In the genomic region with DNA sequence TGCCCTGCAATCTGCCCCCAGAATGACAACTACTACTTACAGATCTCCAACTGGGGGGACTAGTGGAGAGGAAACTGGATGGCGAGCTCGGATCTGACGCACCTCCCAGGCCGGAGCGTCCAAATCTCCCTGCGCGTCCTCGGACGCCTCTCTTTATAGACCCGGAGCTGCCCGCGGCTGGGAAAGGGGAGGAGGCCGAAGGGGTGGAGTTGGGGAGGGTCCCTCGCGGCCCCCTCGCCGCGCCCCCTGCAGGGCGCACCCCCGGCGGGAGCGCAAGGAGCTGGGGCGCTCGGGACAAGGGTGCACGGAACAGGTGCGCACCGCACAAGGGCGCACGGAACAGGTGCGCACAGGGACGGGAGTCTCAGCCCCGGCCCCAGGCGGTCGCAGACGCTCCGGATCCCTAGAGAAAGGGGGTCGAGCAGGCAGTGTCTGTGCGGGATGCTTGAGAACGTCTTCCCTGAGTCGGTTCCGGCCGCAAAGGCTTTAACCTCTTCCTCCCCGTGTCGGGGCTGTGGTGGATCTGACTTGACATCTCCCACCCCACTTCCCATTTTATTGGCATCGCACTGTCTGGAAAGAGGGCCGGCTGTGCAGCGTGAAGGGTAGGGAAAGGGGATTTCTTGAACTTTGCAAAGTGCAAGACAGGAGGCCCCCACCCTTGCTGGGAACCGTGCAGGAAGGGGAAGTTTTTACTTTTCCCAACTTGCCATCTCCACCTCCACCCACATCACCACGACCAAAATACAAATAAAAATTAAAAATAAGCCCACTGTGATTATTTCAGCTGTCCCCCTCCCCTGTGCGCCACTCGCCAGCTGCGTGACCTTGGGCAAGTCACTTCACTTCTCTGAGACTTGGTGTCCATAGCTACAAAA, we compare ENCODE assay signal across 8 cellular contexts. TPM values are rescaled to one million over a fixed set of nuclear protein-coding genes. Genes with fewer than 3 reads are reported as not detected.
DNase-seq lines count a peak whose midpoint lies in the region; ATAC-seq and TF ChIP-seq lines count a peak whose summit lies in the region.

A gene (minus strand): TSS at position 128 of the 878 bp plus-strand sequence. CDS start 18,776 bp downstream, outside the sequence.

- H3K4me1 Mint-ChIP-seq in T-helper 2 cell treated with Interferon-gamma antibody and Interleukin-4, amounts not matched to agents 5 μg/mL and 100 μg/mL, for 36 hours (ENCODE audit: low read depth): peaks cover 6% of the 10 kb centered on the region
- H3K4me1 Mint-ChIP-seq in glutamatergic neuron (ENCODE audit: low read depth, unreplicated experiment): peaks cover 3% of the 10 kb centered on the region

- peaks cover 15% of the 10 kb centered on the region for H3K4me1 ChIP-seq in psoas muscle

- H3K9me3 Mint-ChIP-seq in T-helper 2 cell treated with Interferon-gamma antibody and Interleukin-4, amounts not matched to agents 5 μg/mL and 100 μg/mL, for 36 hours: no peaks in the 10 kb centered on the region
- peaks cover 4% of the 10 kb centered on the region for H3K9me3 Mint-ChIP-seq in glutamatergic neuron (ENCODE audit: unreplicated experiment)

- intact Hi-C loops in psoas muscle (cut with DNase I): loop anchor here in 1 of 2 donors (5.0 kb wide), 1 partner anchor 270 kb away; no protein-coding TSS in a partner anchor

- H3K9me3 ChIP-seq in psoas muscle: no peaks in the 10 kb centered on the region

- 0 to 2% (median 2%) methylated on average over 47 to 51 of the region's 52 CpGs for WGBS in psoas muscle, 3 donors

- peak within 1 kb of the TSS; percentile 1 for H3K27ac Mint-ChIP-seq in T-helper 2 cell treated with Interferon-gamma antibody and Interleukin-4, amounts not matched to agents 5 μg/mL and 100 μg/mL, for 36 hours
- H3K27ac Mint-ChIP-seq in glutamatergic neuron (ENCODE audit: unreplicated experiment): no peak within 1 kb of the TSS

- peak within 1 kb of the TSS; percentile 66 for H3K4me3 Mint-ChIP-seq in T-helper 2 cell treated with Interferon-gamma antibody and Interleukin-4, amounts not matched to agents 5 μg/mL and 100 μg/mL, for 36 hours
- peak within 1 kb of the TSS; percentile 90 for H3K4me3 Mint-ChIP-seq in glutamatergic neuron (ENCODE audit: unreplicated experiment)

- peaks cover 0 to 13% (median 4%) of the 10 kb centered on the region in 3 donors for H3K27me3 ChIP-seq in psoas muscle (ENCODE audit: insufficient read depth in 3 of 3, low read length in 2 of 3)

- H3K4me3 ChIP-seq in psoas muscle: peak within 1 kb of the TSS; percentile 61

- H3K27ac ChIP-seq in psoas muscle: peak within 1 kb of the TSS; percentile 9

- H3K36me3 Mint-ChIP-seq in T-helper 2 cell treated with Interferon-gamma antibody and Interleukin-4, amounts not matched to agents 5 μg/mL and 100 μg/mL, for 36 hours (ENCODE audit: low read depth): no peaks in the 10 kb centered on the region
- H3K36me3 Mint-ChIP-seq in glutamatergic neuron (ENCODE audit: unreplicated experiment): peaks cover 4% of the 10 kb centered on the region

- H3K27me3 Mint-ChIP-seq in T-helper 2 cell treated with Interferon-gamma antibody and Interleukin-4, amounts not matched to agents 5 μg/mL and 100 μg/mL, for 36 hours (ENCODE audit: low read depth): peaks cover 54% of the 10 kb centered on the region
- H3K27me3 Mint-ChIP-seq in glutamatergic neuron (ENCODE audit: unreplicated experiment): peaks cover 15% of the 10 kb centered on the region

- DNase-seq in ELF-1 (ENCODE audit: low read depth, low spot score): peak; percentile 53
- DNase-seq in T-helper 2 cell treated with Interferon-gamma antibody and Interleukin-4, amounts not matched to agents 5 μg/mL and 100 μg/mL, for 36 hours (ENCODE audit: low spot score): no peak
- DNase-seq in glutamatergic neuron: peak; percentile 48
- no peak for DNase-seq in psoas muscle
- DNase-seq in NCI-H187 treated with DMSO at 0.1 percent for 48 hours (lab: John Stamatoyannopoulos, UW): no peak
- no peak for DNase-seq in stimulated activated naive CD4-positive, alpha-beta T cell (lab: John Stamatoyannopoulos, UW)

- peak; percentile 44 to 63 (median 51) for ATAC-seq in psoas muscle
- no peak for ATAC-seq in HG03045 (IDR thresholded peaks at IDR 0.05; ENCODE audit: unreplicated experiment)
- ATAC-seq in HG03175 (IDR thresholded peaks at IDR 0.05; ENCODE audit: unreplicated experiment): no peak

- H3K36me3 ChIP-seq in psoas muscle (ENCODE audit: insufficient read depth in 1 of 2, low read depth in 1 of 2): no peaks in the 10 kb centered on the region

- no peak for TF ChIP-seq CTCF in glutamatergic neuron (IDR thresholded peaks at IDR 0.05; ENCODE audit: partially characterized antibody, unreplicated experiment)
- no peak for TF ChIP-seq CTCF in psoas muscle (IDR thresholded peaks at IDR 0.05)

RNA-seq across cellular contexts. Expression of the gene that starts here (rescaled TPM):
- total RNA-seq in glutamatergic neuron (ENCODE audit: unreplicated experiment) (0.10 TPM), psoas muscle (10 to 100 TPM in 3 of 4 donors, 1 to 10 TPM in 1; 8.4 to 26.4 (median 15.2) TPM)
- 10 to 100 TPM in 1 of 3 donors, 1 to 10 TPM in 2; 6.1 to 15.0 (median 8.0) TPM for polyA plus RNA-seq in psoas muscle

Comparison
In these comparisons a context has a peak if more than half of its experiments do, and no peak if none do; other contexts are left out.
1. Peak in DNase-seq in glutamatergic neuron; RNA of the gene not detected or under 1 TPM.
2. ATAC-seq: peak in psoas muscle (4 of 4); none in HG03045 (single experiment) and HG03175 (single experiment).